ENCODE assay signal across 31 cellular contexts in the genomic region with DNA sequence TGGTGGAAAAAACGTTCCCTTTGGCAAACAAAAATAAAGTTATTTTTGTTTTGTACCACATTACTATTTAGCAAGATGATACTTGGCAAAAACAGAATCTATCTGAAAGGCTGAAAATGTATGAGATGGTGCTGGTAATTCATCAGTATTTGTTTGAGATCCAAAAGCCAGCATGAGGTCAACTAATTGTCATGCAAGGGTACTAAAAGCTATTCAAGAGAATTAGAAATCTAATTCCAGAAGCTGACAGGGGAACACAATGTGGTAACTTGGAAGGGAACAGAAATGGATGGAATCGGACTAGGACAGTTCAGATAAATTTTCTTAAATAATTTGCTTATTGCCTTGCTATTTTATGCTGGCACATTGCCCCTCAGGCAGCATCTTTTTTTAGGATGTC.
"Had no signal": no experiment of that assay in that cellular context is flagged by ENCODE, and none has a peak within 500 bp of the region (broad histone marks: within the 10 kb centered on the region; RNA-seq: fewer than 3 reads in every experiment).

No MANE protein-coding gene starts in this region.

- H3K36me3 Mint-ChIP-seq: activated CD8-positive, alpha-beta memory T cell treated with anti-CD3 and anti-CD28 coated beads, Interleukin-2, amount 10 ng/mL, durations not matched to agents 7 days and 5 days; activated naive CD4-positive, alpha-beta T cell treated with anti-CD3 and anti-CD28 coated beads, Interleukin-2, amount 50 U/mL, for 72 hours; natural killer cell; stimulated activated memory B cell treated with anti-CD40 and anti-IgM and Interleukin-4, amounts not matched to agents 10 μg/mL and 1 μg/mL and 100 μg/mL, for 72 hours had no signal

- H3K27ac Mint-ChIP-seq: activated CD4-positive, alpha-beta T cell treated with anti-CD3 and anti-CD28 coated beads for 36 hours; activated CD8-positive, alpha-beta memory T cell treated with anti-CD3 and anti-CD28 coated beads, Interleukin-2, amount 10 ng/mL, durations not matched to agents 7 days and 5 days; activated CD8-positive, alpha-beta T cell treated with anti-CD3 and anti-CD28 coated beads, Interleukin-2, amount 10 ng/mL, durations not matched to agents 7 days and 5 days; activated naive CD4-positive, alpha-beta T cell treated with anti-CD3 and anti-CD28 coated beads, Interleukin-2, amount 50 U/mL, for 72 hours; natural killer cell; stimulated activated memory B cell treated with anti-CD40 and anti-IgM and Interleukin-4, amounts not matched to agents 10 μg/mL and 1 μg/mL and 100 μg/mL, for 72 hours; stimulated activated naive CD8-positive, alpha-beta T cell treated with anti-CD3 and anti-CD28 coated beads, Interleukin-15, amount 100 ng/mL, for 72 hours; T-helper 2 cell treated with Interferon-gamma antibody and Interleukin-4, amounts not matched to agents 5 μg/mL and 100 μg/mL, for 36 hours had no signal

- H3K27ac ChIP-seq: breast epithelium, gastrocnemius medialis, left lung, lower lobe of right lung, ovary, prostate gland, sigmoid colon, thyroid gland, upper lobe of left lung, vagina had no signal

- H3K4me1 ChIP-seq: breast epithelium, gastrocnemius medialis, left lung, lower lobe of right lung, prostate gland, sigmoid colon, thyroid gland, upper lobe of left lung, vagina had no signal

- DNase-seq: activated CD4-positive, alpha-beta T cell treated with anti-CD3 and anti-CD28 coated beads for 36 hours; activated CD4-positive, CD25-positive, alpha-beta regulatory T cell; activated CD8-positive, alpha-beta memory T cell treated with anti-CD3 and anti-CD28 coated beads, Interleukin-2, amount 10 ng/mL, durations not matched to agents 7 days and 5 days; activated CD8-positive, alpha-beta T cell treated with anti-CD3 and anti-CD28 coated beads, Interleukin-2, amount 10 ng/mL, durations not matched to agents 7 days and 5 days; activated naive CD4-positive, alpha-beta T cell; activated T-cell treated with anti-CD3 and anti-CD28 coated beads, Interleukin-2, amount 50 U/mL, for 48 hours; central memory CD4-positive, alpha-beta T cell; dermis blood vessel endothelial cell; effector CD4-positive, alpha-beta T cell; gastrocnemius medialis; glutamatergic neuron; hippocampal formation; lower lobe of right lung; natural killer cell; ovary; sigmoid colon; small intestine; stimulated activated CD4-positive, alpha-beta T cell treated with anti-CD3 and anti-CD28 coated beads, Interleukin-4, amount 100 ng/mL, for 4 hours; stimulated activated CD8-positive, alpha-beta memory T cell treated with anti-CD3 and anti-CD28 coated beads, Interleukin-4, amount 100 ng/mL, for 48 hours; stimulated activated naive CD8-positive, alpha-beta T cell treated with anti-CD3 and anti-CD28 coated beads, Interleukin-15, amount 100 ng/mL, for 72 hours; substantia nigra; T-helper 1 cell; thyroid gland had no signal

- H3K4me3 Mint-ChIP-seq: activated CD4-positive, alpha-beta T cell treated with anti-CD3 and anti-CD28 coated beads for 36 hours; activated CD8-positive, alpha-beta memory T cell treated with anti-CD3 and anti-CD28 coated beads, Interleukin-2, amount 10 ng/mL, durations not matched to agents 7 days and 5 days; activated CD8-positive, alpha-beta T cell treated with anti-CD3 and anti-CD28 coated beads, Interleukin-2, amount 10 ng/mL, durations not matched to agents 7 days and 5 days; natural killer cell; stimulated activated memory B cell treated with anti-CD40 and anti-IgM and Interleukin-4, amounts not matched to agents 10 μg/mL and 1 μg/mL and 100 μg/mL, for 72 hours; stimulated activated naive CD8-positive, alpha-beta T cell treated with anti-CD3 and anti-CD28 coated beads, Interleukin-15, amount 100 ng/mL, for 72 hours; T-helper 2 cell treated with Interferon-gamma antibody and Interleukin-4, amounts not matched to agents 5 μg/mL and 100 μg/mL, for 36 hours had no signal

- H3K9me3 Mint-ChIP-seq: activated naive CD4-positive, alpha-beta T cell treated with anti-CD3 and anti-CD28 coated beads, Interleukin-2, amount 50 U/mL, for 72 hours; stimulated activated memory B cell treated with anti-CD40 and anti-IgM and Interleukin-4, amounts not matched to agents 10 μg/mL and 1 μg/mL and 100 μg/mL, for 72 hours; stimulated activated naive CD8-positive, alpha-beta T cell treated with anti-CD3 and anti-CD28 coated beads, Interleukin-15, amount 100 ng/mL, for 72 hours; T-helper 2 cell treated with Interferon-gamma antibody and Interleukin-4, amounts not matched to agents 5 μg/mL and 100 μg/mL, for 36 hours had no signal

- H3K4me3 ChIP-seq: breast epithelium, gastrocnemius medialis, left lung, lower lobe of right lung, ovary, prostate gland, sigmoid colon, thyroid gland, upper lobe of left lung, vagina had no signal

- H3K27me3 ChIP-seq: breast epithelium, gastrocnemius medialis, left lung, ovary, sigmoid colon, thyroid gland, upper lobe of left lung, vagina had no signal

- H3K36me3 ChIP-seq: breast epithelium, gastrocnemius medialis, left lung, lower lobe of right lung, ovary, prostate gland, sigmoid colon, thyroid gland, upper lobe of left lung, vagina had no signal

- ATAC-seq: activated CD4-positive, alpha-beta T cell treated with anti-CD3 and anti-CD28 coated beads for 36 hours; activated CD8-positive, alpha-beta memory T cell treated with anti-CD3 and anti-CD28 coated beads, Interleukin-2, amount 10 ng/mL, durations not matched to agents 7 days and 5 days; activated CD8-positive, alpha-beta T cell treated with anti-CD3 and anti-CD28 coated beads, Interleukin-2, amount 10 ng/mL, durations not matched to agents 7 days and 5 days; activated naive CD4-positive, alpha-beta T cell treated with anti-CD3 and anti-CD28 coated beads, Interleukin-2, amount 50 U/mL, for 72 hours; gastrocnemius medialis; left lung; lower lobe of right lung; natural killer cell; stimulated activated memory B cell treated with anti-CD40 and anti-IgM and Interleukin-4, amounts not matched to agents 10 μg/mL and 1 μg/mL and 100 μg/mL, for 72 hours; stimulated activated naive CD8-positive, alpha-beta T cell treated with anti-CD3 and anti-CD28 coated beads, Interleukin-15, amount 100 ng/mL, for 72 hours had no signal

- H3K9me3 ChIP-seq: breast epithelium, gastrocnemius medialis, left lung, lower lobe of right lung, ovary, prostate gland, sigmoid colon, thyroid gland, upper lobe of left lung, vagina had no signal

- H3K4me1 Mint-ChIP-seq: activated CD4-positive, alpha-beta T cell treated with anti-CD3 and anti-CD28 coated beads for 36 hours; activated CD8-positive, alpha-beta memory T cell treated with anti-CD3 and anti-CD28 coated beads, Interleukin-2, amount 10 ng/mL, durations not matched to agents 7 days and 5 days; natural killer cell; stimulated activated memory B cell treated with anti-CD40 and anti-IgM and Interleukin-4, amounts not matched to agents 10 μg/mL and 1 μg/mL and 100 μg/mL, for 72 hours; stimulated activated naive CD8-positive, alpha-beta T cell treated with anti-CD3 and anti-CD28 coated beads, Interleukin-15, amount 100 ng/mL, for 72 hours had no signal

- H3K27me3 Mint-ChIP-seq: activated CD4-positive, alpha-beta T cell treated with anti-CD3 and anti-CD28 coated beads for 36 hours; activated CD8-positive, alpha-beta memory T cell treated with anti-CD3 and anti-CD28 coated beads, Interleukin-2, amount 10 ng/mL, durations not matched to agents 7 days and 5 days; stimulated activated memory B cell treated with anti-CD40 and anti-IgM and Interleukin-4, amounts not matched to agents 10 μg/mL and 1 μg/mL and 100 μg/mL, for 72 hours; stimulated activated naive CD8-positive, alpha-beta T cell treated with anti-CD3 and anti-CD28 coated beads, Interleukin-15, amount 100 ng/mL, for 72 hours had no signal
